ENCODE assay signal across 16 cellular contexts in the genomic region with DNA sequence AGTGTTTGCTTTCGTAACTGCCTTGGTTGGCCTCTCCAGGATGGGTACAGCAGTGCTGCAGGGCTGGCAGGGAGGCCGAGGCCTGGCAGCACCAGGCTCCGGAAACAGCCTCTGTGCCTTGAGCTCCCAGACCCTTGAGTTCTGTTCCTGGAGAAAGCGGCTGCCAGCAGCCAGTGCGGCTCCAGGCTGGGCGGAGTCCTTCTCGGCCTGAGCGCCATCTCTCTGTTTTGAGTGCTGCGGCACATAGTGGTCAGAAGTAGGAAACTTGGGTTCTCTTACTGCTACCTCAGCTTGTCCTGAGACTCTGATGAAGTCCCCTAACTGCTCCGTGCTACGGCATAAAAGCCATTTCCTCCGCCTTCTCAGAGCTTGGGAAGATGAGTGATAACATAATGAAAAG.
DNase-seq lines count a peak whose midpoint lies in the region; ATAC-seq and TF ChIP-seq lines count a peak whose summit lies in the region.
"Had no signal": no experiment of that assay in that cellular context is flagged by ENCODE, and none has a peak within 500 bp of the region (broad histone marks: within the 10 kb centered on the region; RNA-seq: fewer than 3 reads in every experiment).

No MANE protein-coding gene starts in this region.

- H3F3A ChIP-seq in GM23338 (replicated peaks; ENCODE audit: low read depth) = no peaks in the 10 kb centered on the region

- H3K4me1 Mint-ChIP-seq in GM23338 (peaks cover 6% of the 10 kb centered on the region; the same call in 2 of the 3 replicates), Calu3 (ENCODE audit: low read depth, unreplicated experiment) (no peaks in the 10 kb centered on the region)
- H3K4me1 Mint-ChIP-seq: brain; naive thymus-derived CD8-positive, alpha-beta T cell had no signal

- no peak overlapping the region for H3K27ac ChIP-seq in GM23338 (ENCODE audit: low read depth)

- BruUV-seq in Calu3 (replicated peaks; lab: Mats Ljungman, UMichigan) = no TSS peak

- no peak overlapping the region for H3K27ac Mint-ChIP-seq in GM23338
- no peak overlapping the region for H3K27ac Mint-ChIP-seq in Calu3 (ENCODE audit: unreplicated experiment)
- H3K27ac Mint-ChIP-seq: HFFc6; naive thymus-derived CD8-positive, alpha-beta T cell had no signal

- H4K20me1 ChIP-seq in GM23338 (replicated peaks; ENCODE audit: insufficient read depth) = no peaks in the 10 kb centered on the region

- no peak overlapping the region for H3K4me2 ChIP-seq in GM23338

- intact Hi-C loops in Calu3 (cut with micrococcal nuclease; ENCODE audit: unreplicated experiment) = no loop called here

- H3K27me3 Mint-ChIP-seq in GM23338 (ENCODE audit: insufficient read depth, low read depth, poor library complexity) (peaks cover 2% of the 10 kb centered on the region), Calu3 (ENCODE audit: unreplicated experiment) (peaks cover 48% of the 10 kb centered on the region)

- 0 out of 2 replicates have a peak, but pooled peaks cover under 1% of the 10 kb centered on the region for H3K9me2 ChIP-seq in GM23338 (ENCODE audit: insufficient read depth)

- peak in 1 of 2 experiments; percentile 26; a peak in 2 of 4 replicates for TF ChIP-seq CTCF in GM23338 (conservative IDR thresholded peaks at IDR 0.05; ENCODE audit: low read depth in 2 of 2)
- no peak for TF ChIP-seq CTCF in Calu3 (IDR thresholded peaks at IDR 0.05; ENCODE audit: unreplicated experiment)

- no peaks in the 10 kb centered on the region for H3K27me3 ChIP-seq in GM23338 (ENCODE audit: insufficient read depth)

- H3K4me3 ChIP-seq in GM23338 = no peak overlapping the region

- H3K36me3 Mint-ChIP-seq in GM23338 (ENCODE audit: low read depth) (no peaks in the 10 kb centered on the region), Calu3 (ENCODE audit: insufficient read depth, unreplicated experiment) (no peaks in the 10 kb centered on the region)
- H3K36me3 Mint-ChIP-seq: brain; naive thymus-derived CD8-positive, alpha-beta T cell had no signal

- peak; percentile 92 for ATAC-seq in GM23338
- ATAC-seq in SK-N-SH treated with all-trans-retinoic acid at 6 μM for 48 hours = peak; percentile 91
- ATAC-seq in GM19351 (IDR thresholded peaks at IDR 0.05; ENCODE audit: unreplicated experiment) = no peak
- ATAC-seq in GM21360 (IDR thresholded peaks at IDR 0.05; ENCODE audit: unreplicated experiment) = no peak
- ATAC-seq: naive thymus-derived CD8-positive, alpha-beta T cell; sciatic nerve had no signal

- H2AFZ ChIP-seq in GM23338 = peak overlapping the region; percentile 91; the same call in 1 of the 2 replicates

- no peak overlapping the region for H3K4me3 Mint-ChIP-seq in GM23338
- no peak overlapping the region for H3K4me3 Mint-ChIP-seq in Calu3 (ENCODE audit: low read depth, unreplicated experiment)
- H3K4me3 Mint-ChIP-seq: brain; HFFc6; naive thymus-derived CD8-positive, alpha-beta T cell had no signal

- H3K36me3 ChIP-seq in GM23338 (ENCODE audit: insufficient read depth) = no peaks in the 10 kb centered on the region

- H3K9me3 Mint-ChIP-seq in GM23338 (no peaks in the 10 kb centered on the region; the same call in 2 of the 3 replicates), Calu3 (ENCODE audit: low read depth, unreplicated experiment) (no peaks in the 10 kb centered on the region)
- H3K9me3 Mint-ChIP-seq: brain; HFFc6; naive thymus-derived CD8-positive, alpha-beta T cell had no signal

- no peaks in the 10 kb centered on the region for H3K79me2 ChIP-seq in GM23338 (replicated peaks; ENCODE audit: insufficient read depth)

- H3K4me1 ChIP-seq in GM23338 (ENCODE audit: insufficient read depth) = no peaks in the 10 kb centered on the region

- CTCF ChIA-PET in Calu3 (lab: Charles Lee) = no interaction called here

- DNase-seq in AG20443 (ENCODE audit: low spot score) (peak; percentile 59), GM23338 (ENCODE audit: low spot score) (peak; percentile 46), left kidney (ENCODE audit: low read depth, low spot score) (peak; percentile 26), Calu3 (no peak), NCI-H1417 treated with DMSO at 0.1 percent for 48 hours (lab: John Stamatoyannopoulos, UW) (no peak)
- DNase-seq: DND-41; HFFc6; MM.1S; naive thymus-derived CD8-positive, alpha-beta T cell; NCI-H524 treated with DMSO at 0.1 percent for 48 hours; stimulated activated naive CD4-positive, alpha-beta T cell treated with Interleukin-2 at 50 U/mL for 16 hours had no signal

TF ChIP-seq in GM23338, 12 proteins besides CTCF, POLR2A, EP300 and RAD21 (continues in another document):
- TF ChIP-seq, protein P1, sequence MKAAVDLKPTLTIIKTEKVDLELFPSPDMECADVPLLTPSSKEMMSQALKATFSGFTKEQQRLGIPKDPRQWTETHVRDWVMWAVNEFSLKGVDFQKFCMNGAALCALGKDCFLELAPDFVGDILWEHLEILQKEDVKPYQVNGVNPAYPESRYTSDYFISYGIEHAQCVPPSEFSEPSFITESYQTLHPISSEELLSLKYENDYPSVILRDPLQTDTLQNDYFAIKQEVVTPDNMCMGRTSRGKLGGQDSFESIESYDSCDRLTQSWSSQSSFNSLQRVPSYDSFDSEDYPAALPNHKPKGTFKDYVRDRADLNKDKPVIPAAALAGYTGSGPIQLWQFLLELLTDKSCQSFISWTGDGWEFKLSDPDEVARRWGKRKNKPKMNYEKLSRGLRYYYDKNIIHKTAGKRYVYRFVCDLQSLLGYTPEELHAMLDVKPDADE (IDR thresholded peaks at IDR 0.05) = no peak

TF ChIP-seq in SK-N-SH treated with all-trans-retinoic acid at 6 μM for 48 hours, 23 proteins besides CTCF, POLR2A, EP300 and RAD21 (continues in another document):
- TF ChIP-seq ARNTL (CRISPR knock-in tag; IDR thresholded peaks at IDR 0.05; ENCODE audit: borderline replicate concordance, low read depth) = no peak
- TF ChIP-seq, protein P2, sequence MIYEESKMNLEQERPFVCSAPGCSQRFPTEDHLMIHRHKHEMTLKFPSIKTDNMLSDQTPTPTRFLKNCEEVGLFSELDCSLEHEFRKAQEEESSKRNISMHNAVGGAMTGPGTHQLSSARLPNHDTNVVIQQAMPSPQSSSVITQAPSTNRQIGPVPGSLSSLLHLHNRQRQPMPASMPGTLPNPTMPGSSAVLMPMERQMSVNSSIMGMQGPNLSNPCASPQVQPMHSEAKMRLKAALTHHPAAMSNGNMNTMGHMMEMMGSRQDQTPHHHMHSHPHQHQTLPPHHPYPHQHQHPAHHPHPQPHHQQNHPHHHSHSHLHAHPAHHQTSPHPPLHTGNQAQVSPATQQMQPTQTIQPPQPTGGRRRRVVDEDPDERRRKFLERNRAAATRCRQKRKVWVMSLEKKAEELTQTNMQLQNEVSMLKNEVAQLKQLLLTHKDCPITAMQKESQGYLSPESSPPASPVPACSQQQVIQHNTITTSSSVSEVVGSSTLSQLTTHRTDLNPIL (CRISPR knock-in tag; IDR thresholded peaks at IDR 0.05; ENCODE audit: low read depth) = no peak
- TF ChIP-seq ZFP3 (CRISPR knock-in tag; IDR thresholded peaks at IDR 0.05) = no peak
- TF ChIP-seq, protein P3, sequence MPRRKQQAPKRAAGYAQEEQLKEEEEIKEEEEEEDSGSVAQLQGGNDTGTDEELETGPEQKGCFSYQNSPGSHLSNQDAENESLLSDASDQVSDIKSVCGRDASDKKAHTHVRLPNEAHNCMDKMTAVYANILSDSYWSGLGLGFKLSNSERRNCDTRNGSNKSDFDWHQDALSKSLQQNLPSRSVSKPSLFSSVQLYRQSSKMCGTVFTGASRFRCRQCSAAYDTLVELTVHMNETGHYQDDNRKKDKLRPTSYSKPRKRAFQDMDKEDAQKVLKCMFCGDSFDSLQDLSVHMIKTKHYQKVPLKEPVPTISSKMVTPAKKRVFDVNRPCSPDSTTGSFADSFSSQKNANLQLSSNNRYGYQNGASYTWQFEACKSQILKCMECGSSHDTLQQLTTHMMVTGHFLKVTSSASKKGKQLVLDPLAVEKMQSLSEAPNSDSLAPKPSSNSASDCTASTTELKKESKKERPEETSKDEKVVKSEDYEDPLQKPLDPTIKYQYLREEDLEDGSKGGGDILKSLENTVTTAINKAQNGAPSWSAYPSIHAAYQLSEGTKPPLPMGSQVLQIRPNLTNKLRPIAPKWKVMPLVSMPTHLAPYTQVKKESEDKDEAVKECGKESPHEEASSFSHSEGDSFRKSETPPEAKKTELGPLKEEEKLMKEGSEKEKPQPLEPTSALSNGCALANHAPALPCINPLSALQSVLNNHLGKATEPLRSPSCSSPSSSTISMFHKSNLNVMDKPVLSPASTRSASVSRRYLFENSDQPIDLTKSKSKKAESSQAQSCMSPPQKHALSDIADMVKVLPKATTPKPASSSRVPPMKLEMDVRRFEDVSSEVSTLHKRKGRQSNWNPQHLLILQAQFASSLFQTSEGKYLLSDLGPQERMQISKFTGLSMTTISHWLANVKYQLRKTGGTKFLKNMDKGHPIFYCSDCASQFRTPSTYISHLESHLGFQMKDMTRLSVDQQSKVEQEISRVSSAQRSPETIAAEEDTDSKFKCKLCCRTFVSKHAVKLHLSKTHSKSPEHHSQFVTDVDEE (CRISPR knock-in tag; IDR thresholded peaks at IDR 0.05) = no peak
- TF ChIP-seq TOX (CRISPR knock-in tag; IDR thresholded peaks at IDR 0.05; ENCODE audit: borderline replicate concordance) = no peak
- TF ChIP-seq ESRRG (CRISPR knock-in tag; IDR thresholded peaks at IDR 0.05) = no peak
- no peak for TF ChIP-seq ISL1 (CRISPR knock-in tag; IDR thresholded peaks at IDR 0.05)
- no peak for TF ChIP-seq TCF4 (CRISPR knock-in tag; IDR thresholded peaks at IDR 0.05; ENCODE audit: borderline replicate concordance)
- TF ChIP-seq GLIS3 (CRISPR knock-in tag; IDR thresholded peaks at IDR 0.05) = no peak
- TF ChIP-seq SNAI2 (CRISPR knock-in tag; IDR thresholded peaks at IDR 0.05) = no peak
- no peak for TF ChIP-seq ZNF70 (CRISPR knock-in tag; IDR thresholded peaks at IDR 0.05)
- TF ChIP-seq ZC3H10 (CRISPR knock-in tag; IDR thresholded peaks at IDR 0.05) = no peak
- TF ChIP-seq, protein P4, sequence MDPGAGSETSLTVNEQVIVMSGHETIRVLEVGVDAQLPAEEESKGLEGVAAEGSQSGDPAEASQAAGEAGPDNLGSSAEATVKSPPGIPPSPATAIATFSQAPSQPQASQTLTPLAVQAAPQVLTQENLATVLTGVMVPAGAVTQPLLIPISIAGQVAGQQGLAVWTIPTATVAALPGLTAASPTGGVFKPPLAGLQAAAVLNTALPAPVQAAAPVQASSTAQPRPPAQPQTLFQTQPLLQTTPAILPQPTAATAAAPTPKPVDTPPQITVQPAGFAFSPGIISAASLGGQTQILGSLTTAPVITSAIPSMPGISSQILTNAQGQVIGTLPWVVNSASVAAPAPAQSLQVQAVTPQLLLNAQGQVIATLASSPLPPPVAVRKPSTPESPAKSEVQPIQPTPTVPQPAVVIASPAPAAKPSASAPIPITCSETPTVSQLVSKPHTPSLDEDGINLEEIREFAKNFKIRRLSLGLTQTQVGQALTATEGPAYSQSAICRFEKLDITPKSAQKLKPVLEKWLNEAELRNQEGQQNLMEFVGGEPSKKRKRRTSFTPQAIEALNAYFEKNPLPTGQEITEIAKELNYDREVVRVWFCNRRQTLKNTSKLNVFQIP (CRISPR knock-in tag; IDR thresholded peaks at IDR 0.05; ENCODE audit: borderline replicate concordance, low read depth) = no peak
- TF ChIP-seq ZNF8 (CRISPR knock-in tag; IDR thresholded peaks at IDR 0.05) = no peak
- no peak for TF ChIP-seq PPARA (CRISPR knock-in tag; IDR thresholded peaks at IDR 0.05; ENCODE audit: borderline replicate concordance)

Comparison
In these comparisons a context has a peak if more than half of its experiments do, and no peak if none do; other contexts are left out.
1. DNase-seq: peak in AG20443 (single experiment), GM23338 (single experiment) and left kidney (single experiment); none in Calu3 (single experiment) and NCI-H1417 treated with DMSO at 0.1 percent for 48 hours (single experiment).
2. ATAC-seq: peak in GM23338 (single experiment) and SK-N-SH treated with all-trans-retinoic acid at 6 μM for 48 hours (single experiment); none in GM19351 (single experiment) and GM21360 (single experiment).